6 cellular contexts compared by ENCODE assay signal in the genomic region with DNA sequence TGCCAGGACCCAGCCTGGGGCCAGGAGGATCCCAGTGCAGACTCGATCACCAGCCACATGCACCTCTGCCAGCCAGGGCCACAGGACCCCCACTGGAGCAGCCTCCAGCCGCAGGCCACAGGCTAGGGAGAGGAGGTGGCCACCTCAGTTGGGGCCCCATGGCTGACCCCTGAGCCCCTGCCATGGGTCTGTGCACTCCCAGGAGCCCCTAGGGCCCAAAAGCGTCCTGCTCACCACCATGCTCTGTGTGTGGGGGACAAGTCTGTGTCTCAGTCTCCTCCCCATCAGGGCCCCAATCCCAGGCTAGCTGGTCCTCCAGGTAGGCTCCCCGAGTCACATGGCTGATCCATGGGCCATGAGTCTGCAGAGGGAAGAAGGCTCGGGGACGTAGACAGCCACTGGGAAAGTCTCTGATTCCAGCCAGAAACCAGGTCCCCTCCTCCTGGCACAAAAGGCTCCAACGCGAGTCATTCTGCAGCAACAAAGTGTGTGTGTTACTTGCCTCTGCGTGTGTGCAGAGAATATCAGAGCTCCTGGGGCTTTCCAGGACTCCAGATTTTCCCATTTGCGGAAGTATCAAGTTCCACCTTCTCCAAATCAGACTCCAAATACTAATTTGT. TPM values are rescaled to one million over a fixed set of nuclear protein-coding genes. Genes with fewer than 3 reads are reported as not detected.
DNase-seq lines count a peak whose midpoint lies in the region; ATAC-seq, FAIRE-seq and TF ChIP-seq lines count a peak whose summit lies in the region.

No MANE protein-coding gene starts in this region.

- POLR2A ChIA-PET in GM12878 (lab: Charles Lee): interaction anchor here (0.5 to 2.1 kb wide), 21 partner anchors 15 to 777 kb away, joined by 3 to 24 read pairs (median 4); a partner anchor contains a TSS

- CTCF ChIA-PET in GM12878 (lab: Yijun Ruan, JAX): interaction anchor here (0.6 to 3.1 kb wide), 51 partner anchors 10 to 736 kb away, joined by 3 to 23 read pairs (median 4); a partner anchor contains a TSS

- TF ChIP-seq RAD21 in GM12878 (IDR thresholded peaks at IDR 0.05; ENCODE audit: insufficient read depth, low read depth, low read length): no peak

- no peaks in the 10 kb centered on the region for H3K36me3 Mint-ChIP-seq in nephron (ENCODE audit: low read depth)

- ATAC-seq in HG03432 (IDR thresholded peaks at IDR 0.05; ENCODE audit: unreplicated experiment): peak; percentile 0
- ATAC-seq in GM12878: no peak
- ATAC-seq in GM18498 (IDR thresholded peaks at IDR 0.05; ENCODE audit: unreplicated experiment): no peak

- no peaks in the 10 kb centered on the region for H3K79me2 ChIP-seq in GM12878 (ENCODE audit: control insufficient read depth, insufficient read depth, low read length)

- 58% methylated on average over 10 of the region's 10 CpGs for WGBS in GM12878 (ENCODE audit: insufficient coverage, insufficient replicate concordance, low lambda C conversion rate, missing lambda C conversion rate)

- H3K36me3 ChIP-seq in GM12878 (ENCODE audit: control insufficient read depth in 2 of 2, insufficient read depth in 2 of 2, low read length in 1 of 2): no peaks in the 10 kb centered on the region

- peaks cover 7% of the 10 kb centered on the region for H3K4me1 Mint-ChIP-seq in nephron

- no peaks in the 10 kb centered on the region for H3K27me3 ChIP-seq in GM12878 (replicated peaks in 1 of 2; ENCODE audit: control insufficient read depth in 2 of 2, insufficient read depth in 2 of 2, low read length in 1 of 2)

- DNase-seq in GM12878 (ENCODE audit: low read depth, low spot score): no peak
- no peak for DNase-seq in posterior vena cava (ENCODE audit: low spot score)
- DNase-seq in cerebellum (ENCODE audit: low spot score): no peak

- TF ChIP-seq CTCF in GM12878 (IDR thresholded peaks at IDR 0.05 in 2 of 3, conservative IDR thresholded peaks at IDR 0.05 in 1 of 3; ENCODE audit: control insufficient read depth in 2 of 3, extremely low read depth in 1 of 3, insufficient read depth in 1 of 3, low read depth in 3 of 3, low read length in 3 of 3) (no peak), nephron (IDR thresholded peaks at IDR 0.05; ENCODE audit: unreplicated experiment in 3 of 3) (no peak)

- no peaks in the 10 kb centered on the region for H3K9me3 Mint-ChIP-seq in nephron

- H3K9ac ChIP-seq in GM12878 (ENCODE audit: control insufficient read depth, insufficient read depth, low read length): no peak overlapping the region

- H3K27ac Mint-ChIP-seq in nephron: peak overlapping the region; percentile 95 to 98 (median 95)

- H4K20me1 ChIP-seq in GM12878 (ENCODE audit: control insufficient read depth, insufficient read depth): peaks cover 3% of the 10 kb centered on the region; the same call in 1 of the 2 replicates

- SMC1A ChIA-PET in GM12878 (lab: Charles Lee; ENCODE audit: uncharacterized antibody, unreplicated experiment): interaction anchor here (0.8 to 1.7 kb wide), 22 partner anchors 9 to 732 kb away, joined by 3 to 12 read pairs (median 4); a partner anchor contains a TSS

- in situ Hi-C loops in GM12878 (cut with MboI): loop anchor here (10.0 kb wide), 1 partner anchor 733 kb away; a partner anchor contains a TSS

- peak overlapping the region; percentile 63; the same call in 1 of the 2 replicates for H3K4me3 ChIP-seq in GM12878

- H3K4me1 ChIP-seq in GM12878 (ENCODE audit: control insufficient read depth, insufficient read depth, low read length): peaks cover 9% of the 10 kb centered on the region

- H3K27me3 Mint-ChIP-seq in nephron (ENCODE audit: low read depth): peaks cover 18% of the 10 kb centered on the region

- H3K4me2 ChIP-seq in GM12878 (ENCODE audit: control insufficient read depth, insufficient read depth): peak overlapping the region; percentile 85

- RAD21 ChIA-PET in GM12878 (lab: Charles Lee; ENCODE audit: unreplicated experiment): interaction anchor here (0.6 to 3.3 kb wide), 42 partner anchors 10 to 736 kb away, joined by 3 to 48 read pairs (median 4); a partner anchor contains a TSS

- no TSS peak for BruUV-seq in GM12878 (replicated peaks; lab: Mats Ljungman, UMichigan)

- no peaks in the 10 kb centered on the region for H3K9me3 ChIP-seq in GM12878 (replicated peaks; ENCODE audit: control insufficient read depth, insufficient read depth, low read length)

- no peak for FAIRE-seq in GM12878 (lab: Jason Lieb, UNC)

- intact Hi-C loops in GM12878 (cut with micrococcal nuclease; ENCODE audit: unreplicated experiment): loop anchor here (1.0 to 5.0 kb wide), 5 partner anchors 34 to 189 kb away; a partner anchor contains a TSS
- intact Hi-C loops in posterior vena cava (cut with DNase I): no loop called here

- peak overlapping the region; percentile 55 for H3K27ac ChIP-seq in GM12878 (ENCODE audit: control insufficient read depth, insufficient read depth)

- no peak for TF ChIP-seq POLR2A in GM12878 (IDR thresholded peaks at IDR 0.05; ENCODE audit: low read depth, low read length)

- peak overlapping the region; percentile 79 to 85 (median 80) for H3K4me3 Mint-ChIP-seq in nephron

- peak overlapping the region; percentile 74 for H2AFZ ChIP-seq in GM12878 (ENCODE audit: control insufficient read depth, low read depth, low read length)

- TF ChIP-seq EP300 in GM12878 (IDR thresholded peaks at IDR 0.05; ENCODE audit: borderline replicate concordance in 1 of 2, control insufficient read depth in 1 of 2, low read depth in 2 of 2, low read length in 2 of 2): no peak

RNA-seq across cellular contexts. Expression of a gene that starts 6.1 kb away (rescaled TPM):
- total RNA-seq in GM12878 (2013; cell fraction: nucleolus; rRNA removed): not detected in 2 replicates
- total RNA-seq in GM12878 (2014; rRNA removed) (not detected in 2 replicates), GM12878 (2014; rRNA removed; fragmentation: Illumina TruSeq; extraction: Trizol) (not detected in 2 replicates), GM12878 (2021) (0.16 and 0.33 TPM in 2 replicates), posterior vena cava (under 1 TPM in 1 of 2 donors, not detected in 1; 0.23 TPM), cerebellum (0.18 TPM)
- not detected for polyA plus RNA-seq in GM12878 (2011; ENCODE audit: low read depth)
- polyA plus RNA-seq in GM12878 (2011; rRNA removed) (not detected in 2 replicates), GM12878 (2014; fragmentation: Illumina TruSeq; extraction: Trizol) (not detected in 2 replicates), GM12878 (2014; fragmentation: Nextera tagmentation; extraction: Ambion mirVana) (not detected), GM12878 (2014; rRNA removed) (0.58 TPM in 1 of 2 replicates, not detected in the other), GM12878 (2016; fragmentation: Nextera tagmentation; extraction: Ambion mirVana) (not detected)
- polyA plus RNA-seq in GM12878 (2011; cell fraction: cytosol; rRNA removed): 0.06 TPM in 1 of 2 replicates, not detected in the other
- not detected in 2 replicates for polyA plus RNA-seq in GM12878 (2011; cell fraction: nucleus; rRNA removed)
- not detected in 2 replicates for polyA plus RNA-seq in GM12878 (2012)
- polyA minus RNA-seq in GM12878 (2011; rRNA and poly(A)+ RNA removed): 0.10 TPM in 1 of 2 replicates, not detected in the other
- polyA minus RNA-seq in GM12878 (2011; cell fraction: cytosol; rRNA and poly(A)+ RNA removed): not detected in 2 replicates
- not detected in 2 replicates for polyA minus RNA-seq in GM12878 (2011; cell fraction: nucleus; rRNA and poly(A)+ RNA removed)

RNA-seq across cellular contexts. Expression of a gene that starts 8.3 kb away (rescaled TPM):
- total RNA-seq in GM12878 (2013; cell fraction: nucleolus; rRNA removed): not detected in 2 replicates
- total RNA-seq in GM12878 (2014; rRNA removed): 0.11 and 0.44 TPM in 2 replicates
- total RNA-seq in GM12878 (2014; rRNA removed; fragmentation: Illumina TruSeq; extraction: Trizol): 0.13 TPM in 1 of 2 replicates, not detected in the other
- total RNA-seq in GM12878 (2021): 0.46 TPM in 1 of 2 replicates, not detected in the other
- not detected for polyA plus RNA-seq in GM12878 (2011; ENCODE audit: low read depth)
- 0.11 and 0.17 TPM in 2 replicates for polyA plus RNA-seq in GM12878 (2011; rRNA removed)
- polyA plus RNA-seq in GM12878 (2011; cell fraction: cytosol; rRNA removed): 0.24 and 0.25 TPM in 2 replicates
- 0.15 and 0.72 TPM in 2 replicates for polyA plus RNA-seq in GM12878 (2011; cell fraction: nucleus; rRNA removed)
- polyA plus RNA-seq in GM12878 (2012): 0.20 and 0.21 TPM in 2 replicates
- polyA plus RNA-seq in GM12878 (2014; fragmentation: Illumina TruSeq; extraction: Trizol): not detected in 2 replicates
- not detected for polyA plus RNA-seq in GM12878 (2014; fragmentation: Nextera tagmentation; extraction: Ambion mirVana)
- 0.20 and 0.47 TPM in 2 replicates for polyA plus RNA-seq in GM12878 (2014; rRNA removed)
- polyA plus RNA-seq in GM12878 (2016; fragmentation: Nextera tagmentation; extraction: Ambion mirVana): 1 to 10 TPM in 1 of 2 experiments, under 1 TPM in 1; 0.17 to 1.1 TPM
- 0.52 TPM in 1 of 2 replicates, not detected in the other for polyA minus RNA-seq in GM12878 (2011; rRNA and poly(A)+ RNA removed)
- polyA minus RNA-seq in GM12878 (2011; cell fraction: cytosol; rRNA and poly(A)+ RNA removed): 2.0 TPM in 1 of 2 replicates, not detected in the other
- 1.2 TPM in 1 of 2 replicates, not detected in the other for polyA minus RNA-seq in GM12878 (2011; cell fraction: nucleus; rRNA and poly(A)+ RNA removed)
- total RNA-seq in posterior vena cava: 1 to 10 TPM; 2.9 to 5.2 TPM
- total RNA-seq in cerebellum: 1.6 TPM

RNA-seq across cellular contexts. Expression of a gene that starts 24.1 kb away (rescaled TPM):
- 60.4 and 65.7 TPM in 2 replicates for total RNA-seq in GM12878 (2013; cell fraction: nucleolus; rRNA removed)
- 46.9 and 50.4 TPM in 2 replicates for total RNA-seq in GM12878 (2014; rRNA removed)
- 37.5 and 39.0 TPM in 2 replicates for total RNA-seq in GM12878 (2014; rRNA removed; fragmentation: Illumina TruSeq; extraction: Trizol)
- total RNA-seq in GM12878 (2021): 44.3 and 46.5 TPM in 2 replicates
- polyA plus RNA-seq in GM12878 (2011; ENCODE audit: low read depth): 15.0 TPM
- 41.8 and 45.9 TPM in 2 replicates for polyA plus RNA-seq in GM12878 (2011; rRNA removed)
- 39.7 and 49.2 TPM in 2 replicates for polyA plus RNA-seq in GM12878 (2011; cell fraction: cytosol; rRNA removed)
- 51.8 and 54.2 TPM in 2 replicates for polyA plus RNA-seq in GM12878 (2011; cell fraction: nucleus; rRNA removed)
- 25.7 and 28.4 TPM in 2 replicates for polyA plus RNA-seq in GM12878 (2012)
- 36.0 and 40.3 TPM in 2 replicates for polyA plus RNA-seq in GM12878 (2014; fragmentation: Illumina TruSeq; extraction: Trizol)
- 10 to 100 TPM in 1 of 2 experiments, 1 to 10 TPM in 1; 5.5 to 11.2 TPM for polyA plus RNA-seq in GM12878 (2014; fragmentation: Nextera tagmentation; extraction: Ambion mirVana)
- 53.0 and 55.8 TPM in 2 replicates for polyA plus RNA-seq in GM12878 (2014; rRNA removed)
- polyA plus RNA-seq in GM12878 (2016; fragmentation: Nextera tagmentation; extraction: Ambion mirVana): 10 to 100 TPM; 21.7 to 25.6 TPM
- polyA minus RNA-seq in GM12878 (2011; rRNA and poly(A)+ RNA removed): 32.2 and 36.6 TPM in 2 replicates
- polyA minus RNA-seq in GM12878 (2011; cell fraction: cytosol; rRNA and poly(A)+ RNA removed): 9.9 TPM in 2 replicates
- 12.1 and 16.4 TPM in 2 replicates for polyA minus RNA-seq in GM12878 (2011; cell fraction: nucleus; rRNA and poly(A)+ RNA removed)
- 10 to 100 TPM; 49.9 to 51.3 TPM for total RNA-seq in posterior vena cava
- 32.1 TPM for total RNA-seq in cerebellum

RNA-seq across cellular contexts. Expression of a gene that starts 33.4 kb away (rescaled TPM):
- total RNA-seq in GM12878 (2013; cell fraction: nucleolus; rRNA removed): 31.7 and 37.4 TPM in 2 replicates
- 31.9 and 43.3 TPM in 2 replicates for total RNA-seq in GM12878 (2014; rRNA removed)
- 10.6 and 11.6 TPM in 2 replicates for total RNA-seq in GM12878 (2014; rRNA removed; fragmentation: Illumina TruSeq; extraction: Trizol)
- total RNA-seq in GM12878 (2021): 39.4 and 44.0 TPM in 2 replicates
- 17.1 TPM for polyA plus RNA-seq in GM12878 (2011; ENCODE audit: low read depth)
- 7.7 and 22.3 TPM in 2 replicates for polyA plus RNA-seq in GM12878 (2011; rRNA removed)
- polyA plus RNA-seq in GM12878 (2011; cell fraction: cytosol; rRNA removed): 26.9 and 29.7 TPM in 2 replicates
- polyA plus RNA-seq in GM12878 (2011; cell fraction: nucleus; rRNA removed): 65.9 and 93.1 TPM in 2 replicates
- 31.5 and 50.7 TPM in 2 replicates for polyA plus RNA-seq in GM12878 (2012)
- polyA plus RNA-seq in GM12878 (2014; fragmentation: Illumina TruSeq; extraction: Trizol): 14.7 and 20.5 TPM in 2 replicates
- 1 to 10 TPM in 1 of 2 experiments, under 1 TPM in 1; 0.68 to 3.3 TPM for polyA plus RNA-seq in GM12878 (2014; fragmentation: Nextera tagmentation; extraction: Ambion mirVana)
- polyA plus RNA-seq in GM12878 (2014; rRNA removed): 45.5 and 48.6 TPM in 2 replicates
- 10 to 100 TPM; 56.1 to 56.6 TPM for polyA plus RNA-seq in GM12878 (2016; fragmentation: Nextera tagmentation; extraction: Ambion mirVana)
- polyA minus RNA-seq in GM12878 (2011; rRNA and poly(A)+ RNA removed): 18.5 and 25.0 TPM in 2 replicates
- 13.7 and 15.5 TPM in 2 replicates for polyA minus RNA-seq in GM12878 (2011; cell fraction: cytosol; rRNA and poly(A)+ RNA removed)
- 29.9 and 35.6 TPM in 2 replicates for polyA minus RNA-seq in GM12878 (2011; cell fraction: nucleus; rRNA and poly(A)+ RNA removed)
- total RNA-seq in posterior vena cava: 10 to 100 TPM; 29.8 to 30.6 TPM
- 16.9 TPM for total RNA-seq in cerebellum

RNA-seq across cellular contexts. Expression of a gene that starts 38.3 kb away (rescaled TPM):
- total RNA-seq in GM12878 (2013; cell fraction: nucleolus; rRNA removed): 304 and 315 TPM in 2 replicates
- total RNA-seq in GM12878 (2014; rRNA removed): 40.1 and 47.3 TPM in 2 replicates
- 69.6 and 69.8 TPM in 2 replicates for total RNA-seq in GM12878 (2014; rRNA removed; fragmentation: Illumina TruSeq; extraction: Trizol)
- total RNA-seq in GM12878 (2021): 509 and 521 TPM in 2 replicates
- polyA plus RNA-seq in GM12878 (2011; ENCODE audit: low read depth): 475 TPM
- polyA plus RNA-seq in GM12878 (2011; rRNA removed): 243 and 327 TPM in 2 replicates
- 186 and 237 TPM in 2 replicates for polyA plus RNA-seq in GM12878 (2011; cell fraction: cytosol; rRNA removed)
- polyA plus RNA-seq in GM12878 (2011; cell fraction: nucleus; rRNA removed): 505 and 935 TPM in 2 replicates
- polyA plus RNA-seq in GM12878 (2012): 371 and 917 TPM in 2 replicates
- polyA plus RNA-seq in GM12878 (2014; fragmentation: Illumina TruSeq; extraction: Trizol): 366 and 389 TPM in 2 replicates
- 100 to 1,000 TPM in 1 of 2 experiments, 10 to 100 TPM in 1; 46.8 to 131 TPM for polyA plus RNA-seq in GM12878 (2014; fragmentation: Nextera tagmentation; extraction: Ambion mirVana)
- polyA plus RNA-seq in GM12878 (2014; rRNA removed): 480 and 547 TPM in 2 replicates
- polyA plus RNA-seq in GM12878 (2016; fragmentation: Nextera tagmentation; extraction: Ambion mirVana): 100 to 1,000 TPM; 366 to 437 TPM
- 116 and 126 TPM in 2 replicates for polyA minus RNA-seq in GM12878 (2011; rRNA and poly(A)+ RNA removed)
- 108 and 169 TPM in 2 replicates for polyA minus RNA-seq in GM12878 (2011; cell fraction: cytosol; rRNA and poly(A)+ RNA removed)
- 148 and 252 TPM in 2 replicates for polyA minus RNA-seq in GM12878 (2011; cell fraction: nucleus; rRNA and poly(A)+ RNA removed)
- 100 to 1,000 TPM; 168 to 208 TPM for total RNA-seq in posterior vena cava
- 85.5 TPM for total RNA-seq in cerebellum
